In genomic region chr15:62060896-62061280, GRCh38 we compare ENCODE assay signal across 8 cellular contexts. TPM values are rescaled to one million over a fixed set of nuclear protein-coding genes. Genes with fewer than 3 reads are reported as not detected.
A peak's percentile ranks its signal among the peaks of the same experiment; 100 is the strongest.
DNase-seq lines count a peak whose midpoint lies in the region; ATAC-seq, FAIRE-seq and TF ChIP-seq lines count a peak whose summit lies in the region.

No MANE protein-coding gene starts in this region.

- H3K79me2 ChIP-seq in PC-3 (ENCODE audit: low read length) (peaks cover 17% of the 10 kb centered on the region), endothelial cell of umbilical vein (ENCODE audit: control insufficient read depth, insufficient read depth, low read length) (peaks cover 31% of the 10 kb centered on the region)

- H4K20me1 ChIP-seq in PC-3 (ENCODE audit: low read length) (no peaks in the 10 kb centered on the region), endothelial cell of umbilical vein (replicated peaks; ENCODE audit: control insufficient read depth, extremely low read depth, insufficient read depth, low read length) (no peaks in the 10 kb centered on the region)

- TF ChIP-seq POLR2A in endothelial cell of umbilical vein (IDR thresholded peaks at IDR 0.05; ENCODE audit: low read depth, low read length), result no peak

- H3F3A ChIP-seq in PC-3 (ENCODE audit: low read length, unreplicated experiment), result no peaks in the 10 kb centered on the region

- peak overlapping the region; percentile 96 for H2AFZ ChIP-seq in PC-3 (ENCODE audit: low read length)
- H2AFZ ChIP-seq in endothelial cell of umbilical vein (ENCODE audit: low read depth, low read length), result peak overlapping the region; percentile 98

- ATAC-seq in PC-3 (no peak), GM18498 (IDR thresholded peaks at IDR 0.05; ENCODE audit: unreplicated experiment) (no peak), GM18868 (IDR thresholded peaks at IDR 0.05; ENCODE audit: unreplicated experiment) (no peak), GM18870 (IDR thresholded peaks at IDR 0.05; ENCODE audit: unreplicated experiment) (no peak)

- BruUV-seq in PC-3 (replicated peaks; lab: Mats Ljungman, UMichigan) (no TSS peak), endothelial cell of umbilical vein (replicated peaks; lab: Mats Ljungman, UMichigan) (TSS peak; percentile 27)

- no peaks in the 10 kb centered on the region for H3K9me2 ChIP-seq in PC-3 (replicated peaks; ENCODE audit: low read length)

- dilution Hi-C loops in endothelial cell of umbilical vein (cut with MboI; ENCODE audit: extremely low pct_ligation_motif_present, low sequenced_read_pairs), result no loop called here

- intact Hi-C loops in PC-3 (cut with micrococcal nuclease) (loop anchor here (5.0 to 10.0 kb wide), 2 partner anchors 51 to 76 kb away; no protein-coding TSS in a partner anchor), endothelial cell of umbilical vein (cut with micrococcal nuclease) (loop anchor here (1.0 to 2.0 kb wide), 2 partner anchors 7 to 112 kb away; no protein-coding TSS in a partner anchor)

- CTCF ChIA-PET in PC-3 (lab: Charles Lee), result interaction anchor here (1.1 kb wide), 1 partner anchor 153 kb away, joined by 3 read pairs; no protein-coding TSS in a partner anchor
- CTCF ChIA-PET in endothelial cell of umbilical vein (lab: Charles Lee), result interaction anchor here (0.6 to 3.5 kb wide), 24 partner anchors 9 to 246 kb away, joined by 3 to 29 read pairs (median 6); partner anchors contain the start of gene C2CD4B

- POLR2A ChIA-PET in PC-3 (lab: Charles Lee; ENCODE audit: unreplicated experiment) (interaction anchor here (0.6 kb wide), 1 partner anchor 182 kb away, joined by 4 read pairs; no protein-coding TSS in a partner anchor), endothelial cell of umbilical vein (lab: Charles Lee) (interaction anchor here (1.1 to 1.7 kb wide), 2 partner anchors 58 to 104 kb away, joined by 4 to 5 read pairs; partner anchors contain the start of gene C2CD4B)

- peak overlapping the region; percentile 84 for H3K4me2 ChIP-seq in PC-3 (ENCODE audit: low read length)
- peak overlapping the region; percentile 84 for H3K4me2 ChIP-seq in endothelial cell of umbilical vein (ENCODE audit: insufficient read depth, low read length)

- no peak overlapping the region for H3K27ac ChIP-seq in PC-3 (ENCODE audit: low read length)
- H3K27ac ChIP-seq in endothelial cell of umbilical vein (ENCODE audit: insufficient read depth, low read depth, low read length), result peak overlapping the region; percentile 49
- peak overlapping the region; percentile 93 for H3K27ac ChIP-seq in neutrophil

- H3K9ac ChIP-seq in PC-3 (ENCODE audit: low read length), result peak overlapping the region; percentile 19; the same call in 1 of the 2 replicates
- H3K9ac ChIP-seq in endothelial cell of umbilical vein (replicated peaks; ENCODE audit: extremely low read depth, insufficient read depth, low read length), result peak overlapping the region; percentile 75

- H3K36me3 ChIP-seq in GM06990 (ENCODE audit: control insufficient read depth, insufficient read depth, low read length), result no peaks in the 10 kb centered on the region; the same call in 1 of the 2 replicates
- H3K36me3 ChIP-seq in PC-3 (ENCODE audit: low read depth, low read length), result no peaks in the 10 kb centered on the region
- H3K36me3 ChIP-seq in endothelial cell of umbilical vein (ENCODE audit: control insufficient read depth in 2 of 2, extremely low read depth in 1 of 2, insufficient read depth in 2 of 2, low read length in 2 of 2), result no peaks in the 10 kb centered on the region
- no peaks in the 10 kb centered on the region for H3K36me3 ChIP-seq in neutrophil

- H3K4me1 ChIP-seq in PC-3 (ENCODE audit: insufficient read depth, low read length) (peaks cover 13% of the 10 kb centered on the region), endothelial cell of umbilical vein (ENCODE audit: control insufficient read depth, extremely low read depth, insufficient read depth, low read length) (peaks cover 25% of the 10 kb centered on the region), neutrophil (ENCODE audit: control insufficient read depth in 1 of 2, insufficient read depth in 1 of 2, low read depth in 1 of 2, low read length in 1 of 2) (peaks cover 17 to 30% of the 10 kb centered on the region in 2 experiments)

- H3K9me3 ChIP-seq in PC-3 (ENCODE audit: low read length) (no peaks in the 10 kb centered on the region), endothelial cell of umbilical vein (replicated peaks; ENCODE audit: control insufficient read depth, insufficient read depth, low read length) (no peaks in the 10 kb centered on the region), neutrophil (no peaks in the 10 kb centered on the region)

- no peak for TF ChIP-seq CTCF in GM06990 (IDR thresholded peaks at IDR 0.05; ENCODE audit: insufficient read depth, low read length, poor library complexity, severe bottlenecking)
- no peak for TF ChIP-seq CTCF in PC-3 (conservative IDR thresholded peaks at IDR 0.05; ENCODE audit: low read depth, low read length)
- no peak for TF ChIP-seq CTCF in endothelial cell of umbilical vein (IDR thresholded peaks at IDR 0.05; ENCODE audit: extremely low read depth in 1 of 2, insufficient read depth in 1 of 2, low read depth in 1 of 2, low read length in 2 of 2)
- TF ChIP-seq CTCF in neutrophil (IDR thresholded peaks at IDR 0.05), result no peak

- no peak for FAIRE-seq in endothelial cell of umbilical vein (lab: Jason Lieb, UNC)

- DNase-seq in GM06990 (ENCODE audit: extremely low read depth, insufficient read length) (no peak), PC-3 (no peak), endothelial cell of umbilical vein (ENCODE audit: low read depth, low spot score) (no peak), OCI-M1 (lab: John Stamatoyannopoulos, UW) (no peak)

- peak overlapping the region; percentile 86 for H3K4me3 ChIP-seq in GM06990 (replicated peaks; ENCODE audit: low read depth, low read length)
- peak overlapping the region; percentile 94 for H3K4me3 ChIP-seq in PC-3 (ENCODE audit: low read length)
- H3K4me3 ChIP-seq in endothelial cell of umbilical vein (replicated peaks in 1 of 3; ENCODE audit: insufficient read depth in 1 of 3, low read depth in 1 of 3, low read length in 3 of 3), result peak overlapping the region; percentile 47 to 99 (median 90)
- H3K4me3 ChIP-seq in neutrophil (ENCODE audit: low read depth in 1 of 2, low read length in 1 of 2), result peak overlapping the region; percentile 87 to 92

- H3K9me1 ChIP-seq in endothelial cell of umbilical vein (replicated peaks; ENCODE audit: control insufficient read depth, extremely low read depth, insufficient read depth, low read length), result no peaks in the 10 kb centered on the region

- H3K27me3 ChIP-seq in GM06990 (replicated peaks; ENCODE audit: control insufficient read depth, insufficient read depth, low read length) (no peaks in the 10 kb centered on the region), PC-3 (ENCODE audit: low read length) (no peaks in the 10 kb centered on the region), endothelial cell of umbilical vein (ENCODE audit: control insufficient read depth in 2 of 2, insufficient read depth in 2 of 2, low read length in 2 of 2) (no peaks in the 10 kb centered on the region), neutrophil (peaks cover 47% of the 10 kb centered on the region)

TF ChIP-seq in endothelial cell of umbilical vein, 7 proteins besides CTCF, POLR2A, EP300 and RAD21:
- TF ChIP-seq POLR2AphosphoS5 (IDR thresholded peaks at IDR 0.05; ENCODE audit: insufficient read depth, low read depth, low read length), result no peak

RNA-seq across cellular contexts. Expression of gene VPS13C, which starts 0.6 kb away (rescaled TPM):
- 11.3 and 11.4 TPM in 2 replicates for total RNA-seq in PC-3 (2014; rRNA removed)
- total RNA-seq in endothelial cell of umbilical vein, result 57.5 and 60.3 TPM in 2 replicates
- polyA plus RNA-seq in endothelial cell of umbilical vein, result 8.6 and 10.8 TPM in 2 replicates
- polyA plus RNA-seq in endothelial cell of umbilical vein (2011; cell fraction: cytosol; rRNA removed), result 7.6 TPM in 2 replicates
- 37.7 and 42.1 TPM in 2 replicates for polyA plus RNA-seq in endothelial cell of umbilical vein (2011; cell fraction: nucleus; rRNA removed)
- polyA plus RNA-seq in endothelial cell of umbilical vein (2012), result 17.6 and 21.9 TPM in 2 replicates
- polyA minus RNA-seq in endothelial cell of umbilical vein, result 66.7 and 87.2 TPM in 2 replicates
- 16.4 TPM for polyA minus RNA-seq in endothelial cell of umbilical vein (2011; cell fraction: cytosol; rRNA and poly(A)+ RNA removed)
- polyA minus RNA-seq in endothelial cell of umbilical vein (2011; cell fraction: nucleus; rRNA and poly(A)+ RNA removed), result 175 and 231 TPM in 2 replicates

RNA-seq across cellular contexts. Expression of gene C2CD4A, which starts 5.9 kb away (rescaled TPM):
- total RNA-seq in PC-3 (2014; rRNA removed) (0.11 and 0.52 TPM in 2 replicates), endothelial cell of umbilical vein (0.46 and 1.1 TPM in 2 replicates)
- 0.10 and 0.33 TPM in 2 replicates for polyA plus RNA-seq in endothelial cell of umbilical vein
- polyA plus RNA-seq in endothelial cell of umbilical vein (2011; cell fraction: cytosol; rRNA removed), result 0.23 and 0.25 TPM in 2 replicates
- 0.64 and 0.80 TPM in 2 replicates for polyA plus RNA-seq in endothelial cell of umbilical vein (2011; cell fraction: nucleus; rRNA removed)
- 0.25 and 0.37 TPM in 2 replicates for polyA plus RNA-seq in endothelial cell of umbilical vein (2012)
- 0.06 and 0.34 TPM in 2 replicates for polyA minus RNA-seq in endothelial cell of umbilical vein
- polyA minus RNA-seq in endothelial cell of umbilical vein (2011; cell fraction: cytosol; rRNA and poly(A)+ RNA removed), result not detected
- 1.6 and 2.3 TPM in 2 replicates for polyA minus RNA-seq in endothelial cell of umbilical vein (2011; cell fraction: nucleus; rRNA and poly(A)+ RNA removed)
